In genomic region chr10:22625511-22626288, GRCh38 we compare ENCODE assay signal across 11 cellular contexts.
DNase-seq lines count a peak whose midpoint lies in the region; ATAC-seq and TF ChIP-seq lines count a peak whose summit lies in the region.
"Had no signal": no experiment of that assay in that cellular context is flagged by ENCODE, and none has a peak within 500 bp of the region (broad histone marks: within the 10 kb centered on the region; RNA-seq: fewer than 3 reads in every experiment).

No MANE protein-coding gene starts in this region.

- H4K8ac ChIP-seq in H9 (replicated peaks; ENCODE audit: insufficient read length, low read depth, low read length) = no peak overlapping the region

- peaks cover 9% of the 10 kb centered on the region; the same call in 1 of the 2 replicates for H3K4me1 ChIP-seq in H9 (ENCODE audit: insufficient read depth, low read length)

- H3K23ac ChIP-seq in H9 (ENCODE audit: insufficient read length, low read depth, low read length) = no peak overlapping the region

- 0 out of 2 replicates have a peak overlapping the region, but pooled peaks have one; percentile 20 for H3K14ac ChIP-seq in H9 (ENCODE audit: insufficient read depth, low read length)

- no peak overlapping the region for H2BK15ac ChIP-seq in H9 (ENCODE audit: low read depth, low read length)

- H3K9ac ChIP-seq in H9 (ENCODE audit: extremely low read depth, insufficient read length, low read length) = peak overlapping the region; percentile 29

- peaks cover 99% of the 10 kb centered on the region for H3K4me1 Mint-ChIP-seq in CD4-positive, alpha-beta T cell (ENCODE audit: low read depth)
- H3K4me1 Mint-ChIP-seq in H9 = peaks cover 65 to 66% of the 10 kb centered on the region in 2 experiments
- H3K4me1 Mint-ChIP-seq in activated naive CD8-positive, alpha-beta T cell treated with anti-CD3 and anti-CD28 coated beads, Interleukin-2, amount 50 U/mL, for 24 hours = peaks cover 94% of the 10 kb centered on the region

- H3K27ac ChIP-seq in CD4-positive, alpha-beta T cell (ENCODE audit: low read depth, low read length) = peak overlapping the region; percentile 37
- H3K27ac ChIP-seq in H9 (ENCODE audit: insufficient read length, low read depth, low read length) = no peak overlapping the region

- peak overlapping the region; percentile 90 for H3K27ac Mint-ChIP-seq in CD4-positive, alpha-beta T cell
- peak overlapping the region in 2 of 3 experiments; percentile 96 to 97; a peak in 5 of 7 replicates for H3K27ac Mint-ChIP-seq in H9
- peak overlapping the region; percentile 86 for H3K27ac Mint-ChIP-seq in activated naive CD8-positive, alpha-beta T cell treated with anti-CD3 and anti-CD28 coated beads, Interleukin-2, amount 50 U/mL, for 24 hours

- peaks cover 2% of the 10 kb centered on the region for H3K36me3 Mint-ChIP-seq in CD4-positive, alpha-beta T cell (ENCODE audit: low read depth)
- H3K36me3 Mint-ChIP-seq in H9 (ENCODE audit: insufficient read depth in 1 of 3, low read depth in 3 of 3) = no peaks in the 10 kb centered on the region; a peak in 1 of 7 replicates
- H3K36me3 Mint-ChIP-seq in activated naive CD8-positive, alpha-beta T cell treated with anti-CD3 and anti-CD28 coated beads, Interleukin-2, amount 50 U/mL, for 24 hours (ENCODE audit: low read depth) = peaks cover 10% of the 10 kb centered on the region

- no peaks in the 10 kb centered on the region for H3K9me3 Mint-ChIP-seq in CD4-positive, alpha-beta T cell
- no peaks in the 10 kb centered on the region; a peak in 1 of 5 replicates for H3K9me3 Mint-ChIP-seq in H9
- H3K9me3 Mint-ChIP-seq in activated naive CD8-positive, alpha-beta T cell treated with anti-CD3 and anti-CD28 coated beads, Interleukin-2, amount 50 U/mL, for 24 hours = peaks cover 4% of the 10 kb centered on the region

- H3T11ph ChIP-seq in H9 (ENCODE audit: low read length) = no peak overlapping the region

- H3K79me2 ChIP-seq in H9 (ENCODE audit: insufficient read depth, low read length) = peaks cover 19% of the 10 kb centered on the region; the same call in 1 of the 2 replicates

- H4K91ac ChIP-seq in H9 (ENCODE audit: insufficient read length, low read depth, low read length) = no peak overlapping the region

- peak overlapping the region; percentile 8 for H3K4me2 ChIP-seq in H9 (ENCODE audit: insufficient read depth, insufficient read length, low read length)

- no peaks in the 10 kb centered on the region for H3K23me2 ChIP-seq in H9 (ENCODE audit: insufficient read length, low read depth, low read length, poor library complexity, severe bottlenecking)

- no peak overlapping the region for H2BK12ac ChIP-seq in H9 (ENCODE audit: insufficient read length, low read depth, low read length)

- no peaks in the 10 kb centered on the region for H3K27me3 Mint-ChIP-seq in CD4-positive, alpha-beta T cell
- no peaks in the 10 kb centered on the region for H3K27me3 Mint-ChIP-seq in H9 (ENCODE audit: low read depth)
- H3K27me3 Mint-ChIP-seq in activated naive CD8-positive, alpha-beta T cell treated with anti-CD3 and anti-CD28 coated beads, Interleukin-2, amount 50 U/mL, for 24 hours = no peaks in the 10 kb centered on the region

- no peak for DNase-seq in CD4-positive, alpha-beta T cell
- DNase-seq in H9 = no peak
- DNase-seq in activated naive CD8-positive, alpha-beta T cell treated with anti-CD3 and anti-CD28 coated beads, Interleukin-2, amount 50 U/mL, for 24 hours = no peak
- DNase-seq in midbrain (lab: John Stamatoyannopoulos, UW) = peak; percentile 18
- DNase-seq in AG20443 (ENCODE audit: low spot score) = no peak
- DNase-seq in stimulated activated CD4-positive, alpha-beta T cell treated with anti-CD3 and anti-CD28 coated beads, Interleukin-12 subunit alpha, Interleukin-12 subunit beta, amount 100 ng/mL, for 4 hours = no peak
- no peak for DNase-seq in NK-92 (lab: John Stamatoyannopoulos, UW; ENCODE audit: unreplicated experiment)
- DNase-seq: Calu3, left cardiac atrium, MM.1S had no signal

- POLR2A ChIA-PET in CD4-positive, alpha-beta T cell (lab: Charles Lee) = interaction anchor here (0.7 to 3.5 kb wide), 10 partner anchors 8 to 85 kb away, joined by 3 to 49 read pairs (median 4); no protein-coding TSS in a partner anchor

- H3K9me3 ChIP-seq in CD4-positive, alpha-beta T cell (ENCODE audit: control insufficient read depth, low read length) = no peaks in the 10 kb centered on the region
- H3K9me3 ChIP-seq in H9 (ENCODE audit: control insufficient read depth, low read depth, low read length) = no peaks in the 10 kb centered on the region

- TF ChIP-seq CTCF in CD4-positive, alpha-beta T cell (IDR thresholded peaks at IDR 0.05) = no peak
- no peak for TF ChIP-seq CTCF in H9 (conservative IDR thresholded peaks at IDR 0.05)

- no CpG with 5 or more reads among the region's 9 CpGs for WGBS in H9 (ENCODE audit: extremely low coverage, insufficient read length, low lambda C conversion rate)

- H4K5ac ChIP-seq in H9 (ENCODE audit: insufficient read length, low read depth, low read length) = no peak overlapping the region

- no peak overlapping the region for H3K18ac ChIP-seq in H9 (ENCODE audit: insufficient read length, low read depth, low read length)

- H3K4ac ChIP-seq in H9 (ENCODE audit: low read depth, low read length) = no peak overlapping the region

- no peak overlapping the region for H2BK20ac ChIP-seq in H9 (ENCODE audit: low read depth, low read length, poor library complexity, severe bottlenecking)

- intact Hi-C loops in CD4-positive, alpha-beta T cell (cut with DNase I, micrococcal nuclease) = loop anchor here in 1 of 2 experiments (2.0 kb wide), 1 partner anchor 13 kb away; no protein-coding TSS in a partner anchor

- no peak overlapping the region for H2BK5ac ChIP-seq in H9 (ENCODE audit: insufficient read length, low read length)

- peak overlapping the region; percentile 65 for H3K4me3 Mint-ChIP-seq in CD4-positive, alpha-beta T cell
- H3K4me3 Mint-ChIP-seq in H9 = peak overlapping the region in 1 of 2 experiments; percentile 30; a peak in 1 of 5 replicates
- H3K4me3 Mint-ChIP-seq in activated naive CD8-positive, alpha-beta T cell treated with anti-CD3 and anti-CD28 coated beads, Interleukin-2, amount 50 U/mL, for 24 hours = no peak overlapping the region

- ATAC-seq in CD4-positive, alpha-beta T cell (ENCODE audit: poor library complexity) = no peak
- no peak for ATAC-seq in activated naive CD8-positive, alpha-beta T cell treated with anti-CD3 and anti-CD28 coated beads, Interleukin-2, amount 50 U/mL, for 24 hours
- no peak for ATAC-seq in HG03354 (IDR thresholded peaks at IDR 0.05; ENCODE audit: poor library complexity, severe bottlenecking, unreplicated experiment)

- no peaks in the 10 kb centered on the region for H3K79me1 ChIP-seq in H9 (ENCODE audit: insufficient read depth, low read depth, low read length, poor library complexity, severe bottlenecking)

- no peak overlapping the region for H2AK5ac ChIP-seq in H9 (ENCODE audit: insufficient read length, low read length)

- CTCF ChIA-PET in CD4-positive, alpha-beta T cell (lab: Charles Lee) = interaction anchor here (1.3 to 1.9 kb wide), 4 partner anchors 10 to 32 kb away, joined by 3 to 7 read pairs (median 6); no protein-coding TSS in a partner anchor

- H2AFZ ChIP-seq in H9 (ENCODE audit: low read length) = no peak overlapping the region

- H4K20me1 ChIP-seq in H9 (ENCODE audit: control insufficient read depth, insufficient read depth, insufficient read length) = no peaks in the 10 kb centered on the region

- H2BK120ac ChIP-seq in H9 (ENCODE audit: low read depth, low read length, poor library complexity, severe bottlenecking) = no peak overlapping the region

- H3K56ac ChIP-seq in H9 (ENCODE audit: insufficient read length, low read depth, low read length) = no peak overlapping the region

- H3K27me3 ChIP-seq in CD4-positive, alpha-beta T cell (ENCODE audit: control insufficient read depth, insufficient read depth, low read length) = no peaks in the 10 kb centered on the region
- no peaks in the 10 kb centered on the region for H3K27me3 ChIP-seq in H9 (ENCODE audit: insufficient read depth, low read length)
